Comparison of ENCODE assay signal across 6 cellular contexts in the genomic region with DNA sequence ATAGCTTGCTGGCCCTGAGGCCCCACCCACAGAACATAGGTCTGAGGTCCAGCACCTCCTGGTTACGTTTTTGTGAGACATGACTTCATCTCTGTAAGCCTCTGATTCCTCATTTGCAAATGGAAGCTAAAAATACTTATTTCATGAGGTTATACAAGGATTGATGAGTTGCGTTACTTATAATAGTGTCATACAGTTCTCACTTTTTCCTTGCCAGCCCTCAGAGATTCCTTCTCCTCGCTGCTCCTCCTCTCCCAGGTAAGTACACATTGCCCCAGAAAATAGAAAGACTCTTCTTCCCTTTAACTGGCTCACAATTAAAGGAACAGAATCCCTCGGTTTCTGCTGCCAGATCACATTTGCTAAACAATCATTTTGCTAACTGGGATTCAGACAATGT.
"Had no signal": no experiment of that assay in that cellular context is flagged by ENCODE, and none has a peak within 500 bp of the region (broad histone marks: within the 10 kb centered on the region; RNA-seq: fewer than 3 reads in every experiment).

No MANE protein-coding gene starts in this region.

- H3K4me3 ChIP-seq: GM23338, HAP-1 had no signal

- H3K36me3 ChIP-seq: HAP-1 had no signal

- H3K27me3 Mint-ChIP-seq: IgD-negative memory B cell had no signal

- H3K4me3 Mint-ChIP-seq: GM23338, HFFc6, IgD-negative memory B cell had no signal

- H3K4me1 ChIP-seq: HAP-1 had no signal

- H3K9me3 Mint-ChIP-seq: GM23338 had no signal

- H3K4me1 Mint-ChIP-seq: GM23338, IgD-negative memory B cell had no signal

- H3K9me3 ChIP-seq: HAP-1 had no signal

- DNase-seq: H7, HFFc6 had no signal

- H3K27ac ChIP-seq: HL-60 had no signal

- H3K36me3 Mint-ChIP-seq: IgD-negative memory B cell had no signal

- H3K27ac Mint-ChIP-seq: GM23338, HFFc6, IgD-negative memory B cell had no signal
